In genomic region chr5:171162602-171163001, GRCh38 we compare ENCODE assay signal across 8 cellular contexts.
DNase-seq lines count a peak whose midpoint lies in the region; ATAC-seq and TF ChIP-seq lines count a peak whose summit lies in the region.

No MANE protein-coding gene starts in this region.

- no peak overlapping the region for H3K4me3 Mint-ChIP-seq in type B pancreatic cell
- no peak overlapping the region for H3K4me3 Mint-ChIP-seq in activated CD4-positive, alpha-beta memory T cell treated with anti-CD3 and anti-CD28 coated beads for 36 hours

- H3K9me3 Mint-ChIP-seq in type B pancreatic cell = no peaks in the 10 kb centered on the region
- no peaks in the 10 kb centered on the region for H3K9me3 Mint-ChIP-seq in activated CD4-positive, alpha-beta memory T cell treated with anti-CD3 and anti-CD28 coated beads for 36 hours

- intact Hi-C loops in activated CD4-positive, alpha-beta memory T cell treated with anti-CD3 and anti-CD28 coated beads for 36 hours (cut with micrococcal nuclease) = no loop called here

- H3K27me3 Mint-ChIP-seq in type B pancreatic cell = no peaks in the 10 kb centered on the region
- H3K27me3 Mint-ChIP-seq in activated CD4-positive, alpha-beta memory T cell treated with anti-CD3 and anti-CD28 coated beads for 36 hours = no peaks in the 10 kb centered on the region

- ATAC-seq in GM19328 (IDR thresholded peaks at IDR 0.05; ENCODE audit: unreplicated experiment) = peak; percentile 55

- H3K36me3 Mint-ChIP-seq in type B pancreatic cell = peaks cover 3% of the 10 kb centered on the region
- H3K36me3 Mint-ChIP-seq in activated CD4-positive, alpha-beta memory T cell treated with anti-CD3 and anti-CD28 coated beads for 36 hours = no peaks in the 10 kb centered on the region

- no peaks in the 10 kb centered on the region for H3K4me1 Mint-ChIP-seq in type B pancreatic cell (ENCODE audit: unreplicated experiment)
- no peaks in the 10 kb centered on the region for H3K4me1 Mint-ChIP-seq in activated CD4-positive, alpha-beta memory T cell treated with anti-CD3 and anti-CD28 coated beads for 36 hours (ENCODE audit: low read depth)

- H3K4me3 ChIP-seq in AG10803 (ENCODE audit: low read length) = no peak overlapping the region

- POLR2A ChIA-PET in activated CD4-positive, alpha-beta memory T cell treated with anti-CD3 and anti-CD28 coated beads for 36 hours (lab: Charles Lee) = no interaction called here

- TF ChIP-seq CTCF in AG10803 (conservative IDR thresholded peaks at IDR 0.05; ENCODE audit: low read length) = peak; percentile 39
- peak; percentile 68 for TF ChIP-seq CTCF in type B pancreatic cell (conservative IDR thresholded peaks at IDR 0.05)

- CTCF ChIA-PET in activated CD4-positive, alpha-beta memory T cell treated with anti-CD3 and anti-CD28 coated beads for 36 hours (lab: Charles Lee) = no interaction called here

- DNase-seq in AG10803 (ENCODE audit: low read depth) (no peak), Kasumi-1 (lab: John Stamatoyannopoulos, UW) (peak; percentile 18 to 65), dermis blood vessel endothelial cell (peak; percentile 91), type B pancreatic cell (ENCODE audit: extremely low spot score, unreplicated experiment) (no peak), NCI-H226 (no peak)
- DNase-seq in activated CD4-positive, alpha-beta memory T cell treated with anti-CD3 and anti-CD28 coated beads for 36 hours = no peak
- no peak for DNase-seq in stimulated activated CD4-positive, alpha-beta T cell treated with anti-CD3 and anti-CD28 coated beads, Interleukin-4, amount 100 ng/mL, for 1 hour

- H3K27ac Mint-ChIP-seq in type B pancreatic cell = no peak overlapping the region
- no peak overlapping the region for H3K27ac Mint-ChIP-seq in activated CD4-positive, alpha-beta memory T cell treated with anti-CD3 and anti-CD28 coated beads for 36 hours

Comparison
In these comparisons a context has a peak if more than half of its experiments do, and no peak if none do; other contexts are left out.
1. DNase-seq: peak in Kasumi-1 (2 of 2) and dermis blood vessel endothelial cell (single experiment); none in AG10803 (single experiment), type B pancreatic cell (single experiment), activated CD4-positive, alpha-beta memory T cell treated with anti-CD3 and anti-CD28 coated beads for 36 hours (single experiment), stimulated activated CD4-positive, alpha-beta T cell treated with anti-CD3 and anti-CD28 coated beads, Interleukin-4, amount 100 ng/mL, for 1 hour (single experiment) and NCI-H226 (single experiment).